In the genomic region with DNA sequence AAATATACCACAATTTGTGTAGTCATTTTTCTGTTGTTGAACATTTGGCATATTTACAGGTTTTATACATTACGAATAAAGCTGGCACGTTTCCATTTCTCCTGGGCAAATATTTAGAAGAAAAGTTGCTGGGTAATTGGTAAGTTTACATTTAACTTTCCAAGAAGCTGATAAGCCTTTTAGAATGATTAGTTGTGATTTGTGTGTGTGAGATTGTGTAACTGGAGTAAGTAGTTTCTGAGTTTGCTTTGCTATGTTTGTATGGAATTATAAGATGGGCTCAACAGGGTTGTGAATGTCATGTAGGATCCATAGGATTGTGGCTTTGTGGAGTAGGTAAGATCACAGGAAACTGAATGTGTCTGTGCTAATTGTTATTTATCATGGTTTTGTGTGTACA, we compare ENCODE assay signal across 11 cellular contexts. TPM values are rescaled to one million over a fixed set of nuclear protein-coding genes. Genes with fewer than 3 reads are reported as not detected.
A peak's percentile ranks its signal among the peaks of the same experiment; 100 is the strongest.
DNase-seq lines count a peak whose midpoint lies in the region; ATAC-seq and TF ChIP-seq lines count a peak whose summit lies in the region.
"Had no signal": no experiment of that assay in that cellular context is flagged by ENCODE, and none has a peak within 500 bp of the region (broad histone marks: within the 10 kb centered on the region; RNA-seq: fewer than 3 reads in every experiment).

No MANE protein-coding gene starts in this region.

- H3K4me3 ChIP-seq in iPS-18a (ENCODE audit: low read length): peak overlapping the region; percentile 89
- peak overlapping the region; percentile 79 for H3K4me3 ChIP-seq in suprapubic skin

- H3K36me3 ChIP-seq in iPS-18a (ENCODE audit: control insufficient read depth, low read depth, low read length): peaks cover 16% of the 10 kb centered on the region
- H3K36me3 ChIP-seq in suprapubic skin: peaks cover 35% of the 10 kb centered on the region

- no peak for ATAC-seq in HG02759 (IDR thresholded peaks at IDR 0.05; ENCODE audit: unreplicated experiment)
- no peak for ATAC-seq in GM18907 (IDR thresholded peaks at IDR 0.05; ENCODE audit: unreplicated experiment)

- H3K36me3 Mint-ChIP-seq in activated naive CD4-positive, alpha-beta T cell treated with anti-CD3 and anti-CD28 coated beads, Interleukin-2, amount 50 U/mL, for 24 hours: peaks cover 40% of the 10 kb centered on the region
- H3K36me3 Mint-ChIP-seq in activated naive CD8-positive, alpha-beta T cell: peaks cover 29% of the 10 kb centered on the region

- peak overlapping the region; percentile 93 for H3K4me3 Mint-ChIP-seq in activated naive CD4-positive, alpha-beta T cell treated with anti-CD3 and anti-CD28 coated beads, Interleukin-2, amount 50 U/mL, for 24 hours
- peak overlapping the region; percentile 95 for H3K4me3 Mint-ChIP-seq in activated naive CD8-positive, alpha-beta T cell

- no peak for TF ChIP-seq POLR2A in suprapubic skin (IDR thresholded peaks at IDR 0.05)

- no peak for DNase-seq in activated naive CD4-positive, alpha-beta T cell (lab: John Stamatoyannopoulos, UW)
- DNase-seq in suprapubic skin (ENCODE audit: low spot score in 2 of 2) (no peak), mucosa of gallbladder (ENCODE audit: low spot score) (no peak)
- DNase-seq: HCEC 1CT, NCI-H69 had no signal

- H3K4me1 ChIP-seq in iPS-18a (ENCODE audit: control insufficient read depth, low read depth, low read length) (peaks cover 4% of the 10 kb centered on the region), suprapubic skin (peaks cover 12% of the 10 kb centered on the region)

- H3K9ac ChIP-seq in iPS-18a (ENCODE audit: low read length): no peak overlapping the region

- H3K9me3 ChIP-seq in iPS-18a (ENCODE audit: control insufficient read depth, low read depth, low read length) (no peaks in the 10 kb centered on the region), suprapubic skin (no peaks in the 10 kb centered on the region)

- H3K27me3 Mint-ChIP-seq in activated naive CD4-positive, alpha-beta T cell treated with anti-CD3 and anti-CD28 coated beads, Interleukin-2, amount 50 U/mL, for 24 hours: no peaks in the 10 kb centered on the region
- H3K27me3 Mint-ChIP-seq in activated naive CD8-positive, alpha-beta T cell: no peaks in the 10 kb centered on the region

- H3K27ac Mint-ChIP-seq in activated naive CD4-positive, alpha-beta T cell treated with anti-CD3 and anti-CD28 coated beads, Interleukin-2, amount 50 U/mL, for 24 hours: no peak overlapping the region
- peak overlapping the region; percentile 69 for H3K27ac Mint-ChIP-seq in activated naive CD8-positive, alpha-beta T cell

- no peaks in the 10 kb centered on the region for H3K27me3 ChIP-seq in iPS-18a (ENCODE audit: control insufficient read depth, insufficient read depth, low read length)
- no peaks in the 10 kb centered on the region for H3K27me3 ChIP-seq in suprapubic skin

- WGBS in suprapubic skin: 54% methylated on average over 2 of the region's 2 CpGs

- H3K9me3 Mint-ChIP-seq in activated naive CD4-positive, alpha-beta T cell treated with anti-CD3 and anti-CD28 coated beads, Interleukin-2, amount 50 U/mL, for 24 hours: no peaks in the 10 kb centered on the region
- peaks cover 4% of the 10 kb centered on the region for H3K9me3 Mint-ChIP-seq in activated naive CD8-positive, alpha-beta T cell (ENCODE audit: low read depth)

- TF ChIP-seq EP300 in suprapubic skin (IDR thresholded peaks at IDR 0.05): no peak

- no peak overlapping the region for H3K27ac ChIP-seq in iPS-18a (ENCODE audit: low read length)
- H3K27ac ChIP-seq in suprapubic skin: no peak overlapping the region

- H3K4me1 Mint-ChIP-seq in activated naive CD4-positive, alpha-beta T cell treated with anti-CD3 and anti-CD28 coated beads, Interleukin-2, amount 50 U/mL, for 24 hours: peaks cover 38% of the 10 kb centered on the region
- H3K4me1 Mint-ChIP-seq in activated naive CD8-positive, alpha-beta T cell (ENCODE audit: low read depth): peaks cover 37% of the 10 kb centered on the region

- TF ChIP-seq CTCF in suprapubic skin (IDR thresholded peaks at IDR 0.05): no peak

RNA-seq across cellular contexts. Expression of a gene that starts 1.7 kb away (rescaled TPM):
- total RNA-seq in suprapubic skin (10 to 100 TPM in 2 of 4 donors, 1 to 10 TPM in 2; 7.0 to 13.3 (median 10.7) TPM), mucosa of gallbladder (14.2 TPM)

RNA-seq across cellular contexts. Expression of a gene that starts 30.4 kb away (rescaled TPM):
- 10 to 100 TPM in 1 of 4 donors, under 1 TPM in 3; 0.62 to 11.7 (median 0.86) TPM for total RNA-seq in suprapubic skin
- total RNA-seq in mucosa of gallbladder: 8.4 TPM
- total RNA-seq: HT1080 had no signal

RNA-seq across cellular contexts. Expression of a gene that starts 46.7 kb away (rescaled TPM):
- total RNA-seq in suprapubic skin (10 to 100 TPM in 3 of 4 donors, 1 to 10 TPM in 1; 5.1 to 24.4 (median 14.4) TPM), mucosa of gallbladder (16.6 TPM)
